Comparison of ENCODE assay signal across 19 cellular contexts in genomic region chr2:212928681-212929080, GRCh38.
DNase-seq lines count a peak whose midpoint lies in the region; ATAC-seq and TF ChIP-seq lines count a peak whose summit lies in the region.
"Had no signal": no experiment of that assay in that cellular context is flagged by ENCODE, and none has a peak within 500 bp of the region (broad histone marks: within the 10 kb centered on the region; RNA-seq: fewer than 3 reads in every experiment).

No MANE protein-coding gene starts in this region.

- H3K4me3 ChIP-seq in adipocyte (ENCODE audit: low read length) (no peak overlapping the region), neural progenitor cell (no peak overlapping the region)
- H3K4me3 ChIP-seq: BLaER1, GM23338, thoracic aorta had no signal

- H3F3A ChIP-seq in neural progenitor cell (ENCODE audit: low read depth) = no peaks in the 10 kb centered on the region

- peaks cover 43% of the 10 kb centered on the region for H3K4me1 ChIP-seq in adipocyte (ENCODE audit: control insufficient read depth, insufficient read depth, low read length)
- H3K4me1 ChIP-seq in neural progenitor cell = peaks cover 34% of the 10 kb centered on the region
- H3K4me1 ChIP-seq: BLaER1 had no signal

- H3K27me3 Mint-ChIP-seq in neural progenitor cell (ENCODE audit: insufficient read depth, low read depth) = peaks cover 4% of the 10 kb centered on the region
- H3K27me3 Mint-ChIP-seq in stimulated activated naive CD8-positive, alpha-beta T cell treated with anti-CD3 and anti-CD28 coated beads, Interleukin-15, amount 100 ng/mL, for 72 hours = no peaks in the 10 kb centered on the region

- H3K4me3 Mint-ChIP-seq in neural progenitor cell = no peak overlapping the region
- H3K4me3 Mint-ChIP-seq in stimulated activated naive CD8-positive, alpha-beta T cell treated with anti-CD3 and anti-CD28 coated beads, Interleukin-15, amount 100 ng/mL, for 72 hours = no peak overlapping the region
- H3K4me3 Mint-ChIP-seq: GM23338; naive thymus-derived CD4-positive, alpha-beta T cell had no signal

- no peak overlapping the region for H3K27ac ChIP-seq in neural progenitor cell
- H3K27ac ChIP-seq: BLaER1, thoracic aorta had no signal

- no peak overlapping the region for H3K4me2 ChIP-seq in neural progenitor cell
- H3K4me2 ChIP-seq: BLaER1, GM23338, SK-N-SH had no signal

- DNase-seq in GM03348 (ENCODE audit: low spot score) = peak; percentile 63
- peak; percentile 47 for DNase-seq in adipocyte (ENCODE audit: low read depth)
- peak; percentile 89 for DNase-seq in fibroblast of peridontal ligament (ENCODE audit: extremely low read depth)
- peak; percentile 11 for DNase-seq in neural progenitor cell (ENCODE audit: low spot score)
- no peak for DNase-seq in hepatic stellate cell (ENCODE audit: low spot score)
- no peak for DNase-seq in stimulated activated naive CD8-positive, alpha-beta T cell treated with anti-CD3 and anti-CD28 coated beads, Interleukin-15, amount 100 ng/mL, for 72 hours
- no peak for DNase-seq in dermis blood vessel endothelial cell
- DNase-seq: activated CD4-positive, alpha-beta T cell treated with anti-CD3 and anti-CD28 coated beads for 1 hour; activated effector memory CD4-positive, alpha-beta T cell treated with anti-CD3 and anti-CD28 coated beads, Interleukin-2, amount 50 U/mL, for 16 hours; anterior cingulate cortex; head of caudate nucleus; naive thymus-derived CD4-positive, alpha-beta T cell; SK-N-SH; T1000 had no signal

- no peak for TF ChIP-seq CTCF in neural progenitor cell (IDR thresholded peaks at IDR 0.05)

- H2AFZ ChIP-seq in neural progenitor cell (replicated peaks) = no peak overlapping the region
- H2AFZ ChIP-seq: GM23338 had no signal

- H3K79me2 ChIP-seq in neural progenitor cell (ENCODE audit: low read depth) = no peaks in the 10 kb centered on the region

- H3K4me1 Mint-ChIP-seq in neural progenitor cell = peaks cover 16% of the 10 kb centered on the region
- peaks cover 12% of the 10 kb centered on the region for H3K4me1 Mint-ChIP-seq in stimulated activated naive CD8-positive, alpha-beta T cell treated with anti-CD3 and anti-CD28 coated beads, Interleukin-15, amount 100 ng/mL, for 72 hours
- H3K4me1 Mint-ChIP-seq: GM23338; naive thymus-derived CD4-positive, alpha-beta T cell had no signal

- ATAC-seq in HG03469 (IDR thresholded peaks at IDR 0.05; ENCODE audit: unreplicated experiment) = no peak
- no peak for ATAC-seq in stimulated activated naive CD8-positive, alpha-beta T cell treated with anti-CD3 and anti-CD28 coated beads, Interleukin-15, amount 100 ng/mL, for 72 hours
- ATAC-seq: GM23338; naive thymus-derived CD4-positive, alpha-beta T cell; Panc1 had no signal

- no peaks in the 10 kb centered on the region for H3K36me3 ChIP-seq in adipocyte (ENCODE audit: control insufficient read depth, insufficient read depth, low read length, severe bottlenecking)
- H3K36me3 ChIP-seq in neural progenitor cell = no peaks in the 10 kb centered on the region
- H3K36me3 ChIP-seq: BLaER1, thoracic aorta had no signal

- no peaks in the 10 kb centered on the region for H3K36me3 Mint-ChIP-seq in neural progenitor cell
- H3K36me3 Mint-ChIP-seq: naive thymus-derived CD4-positive, alpha-beta T cell had no signal

- no peaks in the 10 kb centered on the region for H4K20me1 ChIP-seq in neural progenitor cell (ENCODE audit: low read depth)
- H4K20me1 ChIP-seq: BLaER1 had no signal

- H3K27ac Mint-ChIP-seq in neural progenitor cell = no peak overlapping the region
- no peak overlapping the region for H3K27ac Mint-ChIP-seq in stimulated activated naive CD8-positive, alpha-beta T cell treated with anti-CD3 and anti-CD28 coated beads, Interleukin-15, amount 100 ng/mL, for 72 hours
- H3K27ac Mint-ChIP-seq: GM23338 had no signal

- H3K27me3 ChIP-seq in adipocyte (replicated peaks; ENCODE audit: control insufficient read depth, insufficient read depth, low read length) = no peaks in the 10 kb centered on the region
- no peaks in the 10 kb centered on the region for H3K27me3 ChIP-seq in neural progenitor cell
- H3K27me3 ChIP-seq: BLaER1 had no signal

- H3K9me3 Mint-ChIP-seq in neural progenitor cell = peaks cover 3% of the 10 kb centered on the region
- H3K9me3 Mint-ChIP-seq in stimulated activated naive CD8-positive, alpha-beta T cell treated with anti-CD3 and anti-CD28 coated beads, Interleukin-15, amount 100 ng/mL, for 72 hours = peaks cover 0 to 5% of the 10 kb centered on the region in 2 donors
- H3K9me3 Mint-ChIP-seq: GM23338 had no signal

- H3K9me3 ChIP-seq in adipocyte (ENCODE audit: control insufficient read depth, low read length) = peaks cover 4% of the 10 kb centered on the region
- no peaks in the 10 kb centered on the region for H3K9me3 ChIP-seq in neural progenitor cell (ENCODE audit: low read depth)
- H3K9me3 ChIP-seq: BLaER1, SK-N-SH, thoracic aorta had no signal

- H3K9ac ChIP-seq in adipocyte (ENCODE audit: low read length) = peak overlapping the region; percentile 37
- no peak overlapping the region for H3K9ac ChIP-seq in neural progenitor cell
- H3K9ac ChIP-seq: BLaER1, SK-N-SH had no signal

Comparison
In these comparisons a context has a peak if more than half of its experiments do, and no peak if none do; other contexts are left out.
1. DNase-seq: peak in GM03348 (single experiment), adipocyte (single experiment), fibroblast of peridontal ligament (single experiment) and neural progenitor cell (single experiment); none in hepatic stellate cell (single experiment), stimulated activated naive CD8-positive, alpha-beta T cell treated with anti-CD3 and anti-CD28 coated beads, Interleukin-15, amount 100 ng/mL, for 72 hours (0 of 2) and dermis blood vessel endothelial cell (single experiment).